Comparison of ENCODE assay signal across 20 cellular contexts in genomic region chr17:28271431-28271830, GRCh38.
"Had no signal": no experiment of that assay in that cellular context is flagged by ENCODE, and none has a peak within 500 bp of the region (broad histone marks: within the 10 kb centered on the region; RNA-seq: fewer than 3 reads in every experiment).

No MANE protein-coding gene starts in this region.

- H3K4me3 ChIP-seq: SJCRH30 had no signal

- DNase-seq: KBM-7, NCI-H1092, NCI-H1105 treated with DMSO at 0.1 percent for 48 hours, NCI-H1417 treated with DMSO at 0.1 percent for 48 hours, NCI-H146, NCI-H1694 treated with DMSO at 0.1 percent for 48 hours, NCI-H1930, NCI-H2081, NCI-H2107, NCI-H2227 treated with DMSO at 0.1 percent for 48 hours, NCI-H524, NCI-H526 treated with DMSO at 0.1 percent for 48 hours, NCI-H748 treated with DMSO at 0.1 percent for 48 hours, SHP77, SJCRH30 had no signal

- H3K27ac ChIP-seq: HL-60, RWPE1, SJCRH30 had no signal

- ATAC-seq: Panc1, PC-3, SK-N-SH treated with all-trans-retinoic acid at 6 μM for 48 hours had no signal

- H3K36me3 ChIP-seq: SJCRH30 had no signal

- H3K27me3 ChIP-seq: SJCRH30 had no signal
